17 cellular contexts compared by ENCODE assay signal in genomic region chr13:73231456-73231855, GRCh38.
DNase-seq lines count a peak whose midpoint lies in the region; FAIRE-seq and TF ChIP-seq lines count a peak whose summit lies in the region.
"Had no signal": no experiment of that assay in that cellular context is flagged by ENCODE, and none has a peak within 500 bp of the region (broad histone marks: within the 10 kb centered on the region; RNA-seq: fewer than 3 reads in every experiment).

No MANE protein-coding gene starts in this region.

- no peaks in the 10 kb centered on the region for H3K79me2 ChIP-seq in OCI-LY3 (ENCODE audit: low read length)

- FAIRE-seq in small intestine (lab: Jason Lieb, UNC): no peak
- FAIRE-seq: H54, HTR-8/SVneo had no signal

- H3K4me1 ChIP-seq in OCI-LY3 (ENCODE audit: low read length): peaks cover 36% of the 10 kb centered on the region
- H3K4me1 ChIP-seq in small intestine (ENCODE audit: control insufficient read depth in 2 of 2, insufficient read depth in 1 of 2, low read depth in 1 of 2, low read length in 1 of 2): peaks cover 0 to 2% of the 10 kb centered on the region in 2 donors

- no peak overlapping the region for H3K4me3 ChIP-seq in OCI-LY3 (ENCODE audit: low read length)
- H3K4me3 ChIP-seq in small intestine (ENCODE audit: low read depth in 1 of 2, low read length in 2 of 2): no peak overlapping the region

- H3K36me3 ChIP-seq in OCI-LY3 (replicated peaks; ENCODE audit: low read depth, low read length) (no peaks in the 10 kb centered on the region), small intestine (ENCODE audit: control insufficient read depth in 2 of 2, insufficient read depth in 2 of 2, low read length in 2 of 2) (no peaks in the 10 kb centered on the region)

- WGBS in small intestine, 3 donors: 88 to 95% (median 89%) methylated on average over 4 of the region's 4 CpGs

- H4K20me1 ChIP-seq in OCI-LY3 (ENCODE audit: insufficient read depth, low read length): no peaks in the 10 kb centered on the region

- H3K36me3 Mint-ChIP-seq in CD14-positive monocyte: no peaks in the 10 kb centered on the region
- H3K36me3 Mint-ChIP-seq: CD4-positive, alpha-beta memory T cell; T-cell had no signal

- H3K4me2 ChIP-seq in OCI-LY3 (ENCODE audit: low read length): 0 out of 2 replicates have a peak overlapping the region, but pooled peaks have one; percentile 62

- H3K27me3 ChIP-seq in OCI-LY3 (ENCODE audit: low read depth, low read length) (no peaks in the 10 kb centered on the region), small intestine (ENCODE audit: control insufficient read depth in 2 of 2, insufficient read depth in 2 of 2, low read length in 2 of 2) (no peaks in the 10 kb centered on the region)

- no peak overlapping the region for H3K9ac ChIP-seq in OCI-LY3 (ENCODE audit: low read length)

- TF ChIP-seq CTCF in CD14-positive monocyte (IDR thresholded peaks at IDR 0.05) (no peak), OCI-LY3 (IDR thresholded peaks at IDR 0.05; ENCODE audit: low read depth, low read length) (no peak)

- H3K4me1 Mint-ChIP-seq in CD14-positive monocyte: peaks cover 40% of the 10 kb centered on the region

- intact Hi-C loops in CD14-positive monocyte (cut with micrococcal nuclease): no loop called here

- H3K27ac ChIP-seq in OCI-LY3 (ENCODE audit: low read length) (no peak overlapping the region), small intestine (ENCODE audit: low read depth in 1 of 2, low read length in 1 of 2) (no peak overlapping the region)

- no peak for DNase-seq in CD14-positive monocyte (ENCODE audit: low spot score)
- DNase-seq in GF-D8 (lab: John Stamatoyannopoulos, UW): peak; percentile 29
- DNase-seq in fibroblast of gingiva (ENCODE audit: low read depth): peak; percentile 40
- DNase-seq in T-helper 9 cell: no peak
- DNase-seq in iPS-NIHi7 (ENCODE audit: extremely low spot score): no peak
- DNase-seq in small intestine: no peak
- DNase-seq: HFFc6, IMR-90, NCI-H1105 treated with DMSO at 0.1 percent for 48 hours, NCI-H1694, NCI-H510A, NCI-H748 treated with DMSO at 0.1 percent for 48 hours had no signal

- peaks cover 4% of the 10 kb centered on the region; the same call in 1 of the 2 replicates for H3K9me3 ChIP-seq in OCI-LY3 (ENCODE audit: insufficient read depth, low read length)
- H3K9me3 ChIP-seq in small intestine (ENCODE audit: control insufficient read depth, low read depth): no peaks in the 10 kb centered on the region

- H3K27ac Mint-ChIP-seq in CD14-positive monocyte: peak overlapping the region in 5 of 7 donors; percentile 68 to 93 (median 77)
- H3K27ac Mint-ChIP-seq: HFFc6 had no signal

- H3K27me3 Mint-ChIP-seq in CD14-positive monocyte (ENCODE audit: low read depth in 3 of 3): peaks cover 0 to 2% (median 0%) of the 10 kb centered on the region in 3 donors
- H3K27me3 Mint-ChIP-seq: CD4-positive, alpha-beta memory T cell; T-cell had no signal

- no peak overlapping the region for H3K4me3 Mint-ChIP-seq in CD14-positive monocyte
- H3K4me3 Mint-ChIP-seq: HFFc6 had no signal

- H3K9me3 Mint-ChIP-seq in CD14-positive monocyte: peaks cover 0 to 7% (median 0%) of the 10 kb centered on the region in 7 donors
- H3K9me3 Mint-ChIP-seq: CD4-positive, alpha-beta memory T cell; HFFc6; T-cell had no signal

- no peak overlapping the region for H2AFZ ChIP-seq in OCI-LY3 (ENCODE audit: low read depth, low read length)

Comparison
In these comparisons a context has a peak if more than half of its experiments do, and no peak if none do; other contexts are left out.
1. DNase-seq: peak in GF-D8 (single experiment) and fibroblast of gingiva (single experiment); none in CD14-positive monocyte (single experiment), T-helper 9 cell (single experiment), iPS-NIHi7 (single experiment) and small intestine (single experiment).